In the genomic region with DNA sequence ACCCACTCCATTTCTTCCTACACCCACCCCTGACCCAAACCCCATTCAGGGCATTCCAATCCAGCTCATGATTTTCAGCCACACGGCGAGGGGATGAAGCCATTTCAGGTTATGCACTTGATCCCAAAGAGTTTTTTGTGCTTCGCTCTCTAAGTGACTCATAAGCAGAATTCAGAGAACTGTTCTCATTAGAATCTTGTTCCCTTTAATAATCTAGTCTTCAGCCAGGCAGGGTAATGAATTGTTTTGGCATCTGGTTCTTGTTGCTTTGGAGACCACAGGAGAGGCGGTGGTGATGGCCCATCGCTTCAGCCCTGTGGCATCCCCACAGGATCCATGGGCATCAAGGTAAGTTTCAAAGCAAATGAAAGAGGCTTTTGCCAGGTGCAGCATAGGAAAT, we compare ENCODE assay signal across 20 cellular contexts. TPM values are rescaled to one million over a fixed set of nuclear protein-coding genes. Genes with fewer than 3 reads are reported as not detected.
A peak's percentile ranks its signal among the peaks of the same experiment; 100 is the strongest.
DNase-seq lines count a peak whose midpoint lies in the region; TF ChIP-seq lines count a peak whose summit lies in the region.
"Had no signal": no experiment of that assay in that cellular context is flagged by ENCODE, and none has a peak within 500 bp of the region (broad histone marks: within the 10 kb centered on the region; RNA-seq: fewer than 3 reads in every experiment).

No MANE protein-coding gene starts in this region.

- H3K27me3 ChIP-seq in breast epithelium (no peaks in the 10 kb centered on the region), H7 (ENCODE audit: control insufficient read depth, insufficient read depth, low read length) (no peaks in the 10 kb centered on the region)
- H3K27me3 ChIP-seq: BLaER1 treated with 17β-estradiol and CSF1 and Interleukin-3, amounts not matched to agents 10 nM and 100 nM; gastrocnemius medialis; MG63; right atrium auricular region; thyroid gland had no signal

- TF ChIP-seq POLR2A in breast epithelium (IDR thresholded peaks at IDR 0.05): no peak

- DNase-seq in EH (ENCODE audit: low read depth) (peak; percentile 79), M059J (ENCODE audit: low read depth) (peak; percentile 90), breast epithelium (ENCODE audit: low spot score in 2 of 2) (peak in 1 of 2 donors; percentile 62), myocyte (ENCODE audit: low read depth) (peak; percentile 40), AG20443 (ENCODE audit: low spot score) (no peak), posterior vena cava (ENCODE audit: low spot score) (no peak), H7 (no peak)
- DNase-seq in stimulated activated naive CD4-positive, alpha-beta T cell (lab: John Stamatoyannopoulos, UW): no peak
- DNase-seq: DMS79; effector memory CD8-positive, alpha-beta T cell; gastrocnemius medialis; MG63; NCI-H187 treated with DMSO at 0.1 percent for 48 hours; NCI-H510A treated with DMSO at 0.1 percent for 48 hours; thyroid gland had no signal

- intact Hi-C loops in breast epithelium (cut with DNase I; ENCODE audit: low total_unique reads): loop anchor here (1.0 kb wide), 1 partner anchor 25 kb away; no protein-coding TSS in a partner anchor
- intact Hi-C loops in posterior vena cava (cut with DNase I): no loop called here

- no peaks in the 10 kb centered on the region for H3K9me3 ChIP-seq in breast epithelium
- H3K9me3 ChIP-seq: BLaER1 treated with 17β-estradiol and CSF1 and Interleukin-3, amounts not matched to agents 10 nM and 100 nM; gastrocnemius medialis; MG63; right atrium auricular region; thyroid gland had no signal

- peak overlapping the region; percentile 88 to 91 for H3K27ac ChIP-seq in breast epithelium
- H3K27ac ChIP-seq: gastrocnemius medialis, right atrium auricular region, SK-N-MC, thyroid gland had no signal

- no peak for TF ChIP-seq CTCF in breast epithelium (IDR thresholded peaks at IDR 0.05)

- H3K4me3 ChIP-seq in breast epithelium (no peak overlapping the region), H7 (ENCODE audit: insufficient read depth, low read depth, low read length) (no peak overlapping the region)
- H3K4me3 ChIP-seq: BLaER1 treated with 17β-estradiol and CSF1 and Interleukin-3, amounts not matched to agents 10 nM and 100 nM; gastrocnemius medialis; GM23338; MG63; right atrium auricular region; SK-N-MC; thyroid gland had no signal

- H3K36me3 ChIP-seq in breast epithelium (no peaks in the 10 kb centered on the region), H7 (replicated peaks; ENCODE audit: control insufficient read depth, insufficient read depth, low read length) (no peaks in the 10 kb centered on the region)
- H3K36me3 ChIP-seq: BLaER1 treated with 17β-estradiol and CSF1 and Interleukin-3, amounts not matched to agents 10 nM and 100 nM; gastrocnemius medialis; MG63; right atrium auricular region; thyroid gland had no signal

- H3K4me1 ChIP-seq in breast epithelium: peaks cover 0 to 14% of the 10 kb centered on the region in 2 donors
- H3K4me1 ChIP-seq: gastrocnemius medialis, right atrium auricular region had no signal

RNA-seq across cellular contexts. Expression of a gene that starts 4.8 kb away (rescaled TPM):
- not detected in 2 replicates for total RNA-seq in M059J (2014; rRNA removed; shearing (Covaris generic))
- total RNA-seq in breast epithelium (not detected), myocyte (0.52 and 0.86 TPM in 2 replicates), posterior vena cava (not detected)
- polyA plus RNA-seq in myocyte (2012): 0.96 TPM
- not detected in 2 replicates for total RNA-seq in H7 (2014; rRNA removed; shearing (Covaris generic))
- total RNA-seq: GM23338, right atrium auricular region, thyroid gland had no signal
- polyA plus RNA-seq: GM23338, neural cell had no signal

RNA-seq across cellular contexts. Expression of a gene that starts 20.1 kb away (rescaled TPM):
- 6.7 and 7.6 TPM in 2 replicates for total RNA-seq in M059J (2014; rRNA removed; shearing (Covaris generic))
- total RNA-seq in breast epithelium (not detected), myocyte (0.16 TPM in 1 of 2 replicates, not detected in the other), posterior vena cava (not detected)
- 0.42 TPM for polyA plus RNA-seq in myocyte (2012)
- not detected in 2 replicates for total RNA-seq in H7 (2014; rRNA removed; shearing (Covaris generic))
- total RNA-seq: gastrocnemius medialis, GM23338, right atrium auricular region, thyroid gland had no signal
- polyA plus RNA-seq: GM23338, neural cell had no signal

RNA-seq across cellular contexts. Expression of a gene that starts 22.2 kb away (rescaled TPM):
- total RNA-seq in M059J (2014; rRNA removed; shearing (Covaris generic)): not detected in 2 replicates
- not detected for total RNA-seq in breast epithelium
- total RNA-seq in myocyte: not detected in 2 replicates
- polyA plus RNA-seq in myocyte (2012): not detected
- total RNA-seq in posterior vena cava: not detected
- not detected in 2 replicates for total RNA-seq in H7 (2014; rRNA removed; shearing (Covaris generic))
- total RNA-seq: gastrocnemius medialis, GM23338, right atrium auricular region, thyroid gland had no signal
- polyA plus RNA-seq: GM23338, neural cell had no signal

RNA-seq across cellular contexts. Expression of a gene that starts 32.5 kb away (rescaled TPM):
- total RNA-seq in M059J (2014; rRNA removed; shearing (Covaris generic)): 1.3 TPM in 1 of 2 replicates, not detected in the other
- not detected for total RNA-seq in breast epithelium
- total RNA-seq in myocyte: 0.08 TPM in 1 of 2 replicates, not detected in the other
- polyA plus RNA-seq in myocyte (2012): 0.44 TPM
- not detected for total RNA-seq in posterior vena cava
- not detected in 2 replicates for total RNA-seq in H7 (2014; rRNA removed; shearing (Covaris generic))
- total RNA-seq: gastrocnemius medialis, GM23338, right atrium auricular region, thyroid gland had no signal
- polyA plus RNA-seq: GM23338, neural cell had no signal

RNA-seq across cellular contexts. Expression of a gene that starts 38.6 kb away (rescaled TPM):
- total RNA-seq in M059J (2014; rRNA removed; shearing (Covaris generic)): not detected in 2 replicates
- total RNA-seq in breast epithelium (not detected), myocyte (not detected in 2 replicates), posterior vena cava (not detected)
- polyA plus RNA-seq in myocyte (2012): not detected
- not detected in 2 replicates for total RNA-seq in H7 (2014; rRNA removed; shearing (Covaris generic))
- total RNA-seq: gastrocnemius medialis, GM23338, right atrium auricular region, thyroid gland had no signal
- polyA plus RNA-seq: GM23338, neural cell had no signal

Comparison
In these comparisons a context has a peak if more than half of its experiments do, and no peak if none do; other contexts are left out.
1. DNase-seq: peak in EH (single experiment), M059J (single experiment) and myocyte (single experiment); none in AG20443 (single experiment), posterior vena cava (single experiment), stimulated activated naive CD4-positive, alpha-beta T cell (0 of 6) and H7 (single experiment).